16 cellular contexts compared by ENCODE assay signal in the genomic region with DNA sequence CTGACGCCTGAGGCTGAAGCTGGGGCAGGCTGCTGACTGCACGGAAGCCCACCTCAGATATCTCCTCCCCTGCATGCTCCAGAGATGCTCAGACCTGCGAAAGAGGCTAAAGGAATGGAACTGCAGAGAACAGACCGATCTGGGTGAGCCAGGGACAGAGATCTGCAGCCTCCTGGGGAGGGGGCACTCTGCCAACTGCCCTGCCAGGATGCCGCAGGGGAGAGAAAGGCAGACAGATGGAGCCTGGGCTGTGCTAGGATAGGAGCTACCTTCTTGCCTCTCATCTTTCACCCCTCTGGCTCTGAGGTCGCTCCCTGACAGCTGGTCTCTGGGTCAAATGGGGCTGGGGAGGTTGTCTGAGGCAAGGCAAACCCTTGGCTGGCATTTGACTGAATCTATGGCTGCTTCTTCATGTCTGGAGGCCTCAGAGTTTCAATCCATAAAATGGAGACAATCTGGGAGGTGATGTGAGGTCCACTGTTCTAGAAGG.
"Had no signal": no experiment of that assay in that cellular context is flagged by ENCODE, and none has a peak within 500 bp of the region (broad histone marks: within the 10 kb centered on the region; RNA-seq: fewer than 3 reads in every experiment).

No MANE protein-coding gene starts in this region.

- H3K27ac ChIP-seq: ascending aorta, hepatocyte, left lung, neutrophil, thoracic aorta had no signal

- H3K4me3 ChIP-seq: ascending aorta, hepatocyte, left lung, mucosa of descending colon, thoracic aorta had no signal

- H3K27ac Mint-ChIP-seq: activated naive CD4-positive, alpha-beta T cell treated with anti-CD3 and anti-CD28 coated beads, Interleukin-2, amount 10 ng/mL, durations not matched to agents 7 days and 5 days; activated T-cell treated with anti-CD3 and anti-CD28 coated beads, Interleukin-2, amount 50 U/mL, for 24 hours; memory B cell; stimulated activated effector memory CD8-positive, alpha-beta T cell treated with anti-CD3 and anti-CD28 coated beads, Interleukin-12 subunit alpha, Interleukin-12 subunit beta, amount 100 ng/mL, for 72 hours had no signal

- H3K4me2 ChIP-seq: hepatocyte had no signal

- H3K36me3 Mint-ChIP-seq: activated naive CD4-positive, alpha-beta T cell treated with anti-CD3 and anti-CD28 coated beads, Interleukin-2, amount 10 ng/mL, durations not matched to agents 7 days and 5 days; memory B cell; naive thymus-derived CD4-positive, alpha-beta T cell; stimulated activated effector memory CD8-positive, alpha-beta T cell treated with anti-CD3 and anti-CD28 coated beads, Interleukin-12 subunit alpha, Interleukin-12 subunit beta, amount 100 ng/mL, for 72 hours had no signal

- H3K79me2 ChIP-seq: hepatocyte had no signal

- DNase-seq: activated CD4-positive, alpha-beta T cell treated with anti-CD3 and anti-CD28 coated beads for 1 hour; activated CD4-positive, alpha-beta T cell treated with anti-CD3 and anti-CD28 coated beads, Interleukin-2, amount 50 U/mL, for 4 hours; activated naive CD4-positive, alpha-beta T cell treated with anti-CD3 and anti-CD28 coated beads, Interleukin-2, amount 10 ng/mL, durations not matched to agents 7 days and 5 days; activated T-cell treated with anti-CD3 and anti-CD28 coated beads, Interleukin-2, amount 50 U/mL, for 24 hours; left lung; mucosa of descending colon; naive thymus-derived CD4-positive, alpha-beta T cell; posterior cingulate gyrus; retina; T1000 had no signal

- H3K4me3 Mint-ChIP-seq: activated naive CD4-positive, alpha-beta T cell treated with anti-CD3 and anti-CD28 coated beads, Interleukin-2, amount 10 ng/mL, durations not matched to agents 7 days and 5 days; activated T-cell treated with anti-CD3 and anti-CD28 coated beads, Interleukin-2, amount 50 U/mL, for 24 hours; memory B cell; naive thymus-derived CD4-positive, alpha-beta T cell; stimulated activated effector memory CD8-positive, alpha-beta T cell treated with anti-CD3 and anti-CD28 coated beads, Interleukin-12 subunit alpha, Interleukin-12 subunit beta, amount 100 ng/mL, for 72 hours had no signal

- H3K27me3 Mint-ChIP-seq: activated naive CD4-positive, alpha-beta T cell treated with anti-CD3 and anti-CD28 coated beads, Interleukin-2, amount 10 ng/mL, durations not matched to agents 7 days and 5 days; activated T-cell treated with anti-CD3 and anti-CD28 coated beads, Interleukin-2, amount 50 U/mL, for 24 hours had no signal

- H3K9me3 ChIP-seq: ascending aorta, left lung, mucosa of descending colon, neutrophil, thoracic aorta had no signal

- H2AFZ ChIP-seq: hepatocyte had no signal

- H3K27me3 ChIP-seq: ascending aorta, hepatocyte had no signal

- H3K4me1 Mint-ChIP-seq: activated naive CD4-positive, alpha-beta T cell treated with anti-CD3 and anti-CD28 coated beads, Interleukin-2, amount 10 ng/mL, durations not matched to agents 7 days and 5 days; memory B cell; naive thymus-derived CD4-positive, alpha-beta T cell; stimulated activated effector memory CD8-positive, alpha-beta T cell treated with anti-CD3 and anti-CD28 coated beads, Interleukin-12 subunit alpha, Interleukin-12 subunit beta, amount 100 ng/mL, for 72 hours had no signal

- H3K36me3 ChIP-seq: ascending aorta, left lung, neutrophil, thoracic aorta had no signal

- H3K4me1 ChIP-seq: ascending aorta, left lung had no signal

- H3K9me3 Mint-ChIP-seq: activated naive CD4-positive, alpha-beta T cell treated with anti-CD3 and anti-CD28 coated beads, Interleukin-2, amount 10 ng/mL, durations not matched to agents 7 days and 5 days; activated T-cell treated with anti-CD3 and anti-CD28 coated beads, Interleukin-2, amount 50 U/mL, for 24 hours; stimulated activated effector memory CD8-positive, alpha-beta T cell treated with anti-CD3 and anti-CD28 coated beads, Interleukin-12 subunit alpha, Interleukin-12 subunit beta, amount 100 ng/mL, for 72 hours had no signal
